22 cellular contexts compared by ENCODE assay signal in the genomic region with DNA sequence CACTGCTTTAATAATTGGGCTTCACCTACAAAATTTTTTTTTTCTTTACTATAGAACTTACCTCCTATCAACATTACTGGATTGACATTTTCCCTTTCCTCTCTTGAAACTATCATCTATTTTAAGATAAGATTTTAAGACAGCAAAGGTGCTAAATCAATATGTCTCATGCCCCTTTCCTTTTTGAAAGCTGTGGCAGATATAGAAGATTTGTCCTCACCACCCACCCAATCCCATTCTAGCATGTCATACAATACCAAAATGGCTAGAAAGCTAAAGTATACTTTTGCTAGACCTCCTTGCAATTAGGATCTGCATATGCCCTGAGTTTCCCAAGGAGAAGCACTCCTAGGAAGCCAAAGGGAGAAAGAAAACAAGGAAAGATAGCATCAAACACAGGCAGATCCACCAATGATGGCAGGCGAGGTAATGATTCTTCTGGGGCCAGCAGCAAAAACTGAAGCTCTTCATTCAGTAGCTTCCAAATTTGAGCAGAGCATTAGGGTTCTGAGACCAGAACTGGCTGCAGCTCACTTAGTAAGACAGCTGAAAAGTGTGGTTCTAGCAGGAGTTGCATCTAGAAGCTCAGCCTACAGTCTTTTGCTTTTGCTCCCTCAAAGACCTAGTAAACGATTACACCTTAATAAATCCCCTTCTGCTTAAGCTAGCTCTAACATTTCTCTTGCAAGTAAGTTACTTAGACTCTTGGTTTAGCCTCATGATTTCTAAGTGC.
"Had no signal": no experiment of that assay in that cellular context is flagged by ENCODE, and none has a peak within 500 bp of the region (broad histone marks: within the 10 kb centered on the region; RNA-seq: fewer than 3 reads in every experiment).

No MANE protein-coding gene starts in this region.

- H3K9me3 Mint-ChIP-seq: naive thymus-derived CD4-positive, alpha-beta T cell; stimulated activated naive B cell treated with anti-CD40 and anti-IgM and Interleukin-4, amounts not matched to agents 10 μg/mL and 1 μg/mL and 100 μg/mL, for 72 hours; stimulated activated naive CD8-positive, alpha-beta T cell treated with anti-CD3 and anti-CD28 coated beads, Interleukin-15, amount 100 ng/mL, for 72 hours had no signal

- H3K27me3 Mint-ChIP-seq: naive thymus-derived CD4-positive, alpha-beta T cell; stimulated activated naive B cell treated with anti-CD40 and anti-IgM and Interleukin-4, amounts not matched to agents 10 μg/mL and 1 μg/mL and 100 μg/mL, for 72 hours; stimulated activated naive CD8-positive, alpha-beta T cell treated with anti-CD3 and anti-CD28 coated beads, Interleukin-15, amount 100 ng/mL, for 72 hours had no signal

- H3K9me3 ChIP-seq: esophagus muscularis mucosa, gastrocnemius medialis, heart right ventricle, spleen, testis, tibial nerve, upper lobe of right lung, vagina had no signal

- H3K36me3 ChIP-seq: esophagus muscularis mucosa, gastrocnemius medialis, heart right ventricle, spleen, tibial nerve, upper lobe of right lung, vagina had no signal

- ATAC-seq: gastrocnemius medialis; heart right ventricle; naive thymus-derived CD4-positive, alpha-beta T cell; sciatic nerve; stimulated activated naive B cell treated with anti-CD40 and anti-IgM and Interleukin-4, amounts not matched to agents 10 μg/mL and 1 μg/mL and 100 μg/mL, for 72 hours; stimulated activated naive CD8-positive, alpha-beta T cell treated with anti-CD3 and anti-CD28 coated beads, Interleukin-15, amount 100 ng/mL, for 72 hours; upper lobe of right lung had no signal

- DNase-seq: effector memory CD4-positive, alpha-beta T cell; gastrocnemius medialis; heart right ventricle; hypothalamus; kidney glomerular epithelial cell; naive thymus-derived CD4-positive, alpha-beta T cell; posterior cingulate gyrus; spleen; stimulated activated CD4-positive, alpha-beta T cell treated with anti-CD3 and anti-CD28 coated beads, Interleukin-15, amount 100 ng/mL, for 24 hours; stimulated activated CD4-positive, alpha-beta T cell treated with anti-CD3 and anti-CD28 coated beads, Interleukin-1b, Interleukin-23, amount 100 ng/mL, for 48 hours; stimulated activated CD4-positive, alpha-beta T cell treated with anti-CD3 and anti-CD28 coated beads, Interleukin-4, amount 100 ng/mL, for 24 hours; stimulated activated naive B cell treated with anti-CD40 and anti-IgM and Interleukin-4, amounts not matched to agents 10 μg/mL and 1 μg/mL and 100 μg/mL, for 72 hours; stimulated activated naive CD8-positive, alpha-beta T cell treated with anti-CD3 and anti-CD28 coated beads, Interleukin-15, amount 100 ng/mL, for 72 hours; testis; upper lobe of right lung had no signal

- FAIRE-seq: islet of Langerhans had no signal

- H3K4me3 ChIP-seq: esophagus muscularis mucosa, gastrocnemius medialis, heart right ventricle, spleen, testis, tibial nerve, upper lobe of right lung, vagina had no signal

- H3K27me3 ChIP-seq: esophagus muscularis mucosa, gastrocnemius medialis, heart right ventricle, spleen, testis, tibial nerve, upper lobe of right lung, vagina had no signal

- H3K27ac Mint-ChIP-seq: naive thymus-derived CD4-positive, alpha-beta T cell; stimulated activated naive B cell treated with anti-CD40 and anti-IgM and Interleukin-4, amounts not matched to agents 10 μg/mL and 1 μg/mL and 100 μg/mL, for 72 hours; stimulated activated naive CD8-positive, alpha-beta T cell treated with anti-CD3 and anti-CD28 coated beads, Interleukin-15, amount 100 ng/mL, for 72 hours had no signal

- H3K4me3 Mint-ChIP-seq: naive thymus-derived CD4-positive, alpha-beta T cell; neural crest cell; stimulated activated naive B cell treated with anti-CD40 and anti-IgM and Interleukin-4, amounts not matched to agents 10 μg/mL and 1 μg/mL and 100 μg/mL, for 72 hours had no signal

- H3K4me1 ChIP-seq: esophagus muscularis mucosa, testis, upper lobe of right lung, vagina had no signal

- H3K27ac ChIP-seq: epithelial cell of prostate, esophagus muscularis mucosa, gastrocnemius medialis, heart right ventricle, testis, tibial nerve, upper lobe of right lung, vagina had no signal
